In genomic region chr12:12267801-12268200, GRCh38 we compare ENCODE assay signal across 9 cellular contexts. TPM values are rescaled to one million over a fixed set of nuclear protein-coding genes. Genes with fewer than 3 reads are reported as not detected.
DNase-seq lines count a peak whose midpoint lies in the region; ATAC-seq and TF ChIP-seq lines count a peak whose summit lies in the region.
"Had no signal": no experiment of that assay in that cellular context is flagged by ENCODE, and none has a peak within 500 bp of the region (broad histone marks: within the 10 kb centered on the region; RNA-seq: fewer than 3 reads in every experiment).

No MANE protein-coding gene starts in this region.

- DNase-seq in CD4-positive, alpha-beta T cell: no peak
- DNase-seq in HT-29 (ENCODE audit: low spot score): peak; percentile 41
- DNase-seq in activated T-helper 2 cell treated with anti-CD3 and anti-CD28 coated beads, Interferon-gamma antibody, Interleukin-2, Interleukin-4, amounts not matched to agents 10 μg/mL and 5 μg/mL and 100 μg/mL, durations not matched to agents 14 hours and 24 hours and 36 hours (ENCODE audit: low spot score): no peak
- DNase-seq in islet precursor cell: peak; percentile 68
- DNase-seq in Kasumi-1 (lab: John Stamatoyannopoulos, UW): no peak
- DNase-seq in foreskin keratinocyte: no peak
- no peak for DNase-seq in GOT3 (lab: John Stamatoyannopoulos, UW)

- TF ChIP-seq CTCF in CD4-positive, alpha-beta T cell (IDR thresholded peaks at IDR 0.05): no peak
- TF ChIP-seq CTCF in foreskin keratinocyte (conservative IDR thresholded peaks at IDR 0.05): no peak

- H3K4me1 ChIP-seq in thymus (ENCODE audit: control insufficient read depth, insufficient read depth, low read length) (no peaks in the 10 kb centered on the region), foreskin keratinocyte (peaks cover 6% of the 10 kb centered on the region)

- ATAC-seq in CD4-positive, alpha-beta T cell (ENCODE audit: poor library complexity): no peak
- ATAC-seq in foreskin keratinocyte: no peak

- H3K36me3 Mint-ChIP-seq in CD4-positive, alpha-beta T cell (ENCODE audit: low read depth): peaks cover 8% of the 10 kb centered on the region
- no peaks in the 10 kb centered on the region for H3K36me3 Mint-ChIP-seq in activated T-helper 2 cell treated with anti-CD3 and anti-CD28 coated beads, Interferon-gamma antibody, Interleukin-2, Interleukin-4, amounts not matched to agents 10 μg/mL and 5 μg/mL and 100 μg/mL, durations not matched to agents 14 hours and 24 hours and 36 hours (ENCODE audit: low read depth)

- CTCF ChIA-PET in CD4-positive, alpha-beta T cell (lab: Charles Lee): no interaction called here

- H3K9me3 Mint-ChIP-seq in CD4-positive, alpha-beta T cell: no peaks in the 10 kb centered on the region
- H3K9me3 Mint-ChIP-seq in activated T-helper 2 cell treated with anti-CD3 and anti-CD28 coated beads, Interferon-gamma antibody, Interleukin-2, Interleukin-4, amounts not matched to agents 10 μg/mL and 5 μg/mL and 100 μg/mL, durations not matched to agents 14 hours and 24 hours and 36 hours: no peaks in the 10 kb centered on the region

- H3K4me3 Mint-ChIP-seq in CD4-positive, alpha-beta T cell: peak overlapping the region; percentile 91
- peak overlapping the region; percentile 76 for H3K4me3 Mint-ChIP-seq in activated T-helper 2 cell treated with anti-CD3 and anti-CD28 coated beads, Interferon-gamma antibody, Interleukin-2, Interleukin-4, amounts not matched to agents 10 μg/mL and 5 μg/mL and 100 μg/mL, durations not matched to agents 14 hours and 24 hours and 36 hours (ENCODE audit: low read depth)

- intact Hi-C loops in CD4-positive, alpha-beta T cell (cut with DNase I, micrococcal nuclease): loop anchor here in 1 of 2 experiments (5.0 kb wide), 1 partner anchor 84 kb away; the partner anchor contains the start of gene MANSC1
- intact Hi-C loops in activated T-helper 2 cell treated with anti-CD3 and anti-CD28 coated beads, Interferon-gamma antibody, Interleukin-2, Interleukin-4, amounts not matched to agents 10 μg/mL and 5 μg/mL and 100 μg/mL, durations not matched to agents 14 hours and 24 hours and 36 hours (cut with micrococcal nuclease): no loop called here

- no peaks in the 10 kb centered on the region for H3K9me3 ChIP-seq in CD4-positive, alpha-beta T cell (ENCODE audit: control insufficient read depth, low read length)
- H3K9me3 ChIP-seq in thymus (ENCODE audit: control insufficient read depth): no peaks in the 10 kb centered on the region
- H3K9me3 ChIP-seq: neutrophil had no signal

- H3K27ac ChIP-seq in CD4-positive, alpha-beta T cell (ENCODE audit: low read depth, low read length): no peak overlapping the region
- H3K27ac ChIP-seq in thymus (ENCODE audit: low read depth) (no peak overlapping the region), foreskin keratinocyte (no peak overlapping the region)
- H3K27ac ChIP-seq: neutrophil had no signal

- peak overlapping the region; percentile 77 for H3K4me3 ChIP-seq in thymus (ENCODE audit: low read length)

- H3K36me3 ChIP-seq in thymus (ENCODE audit: control insufficient read depth, insufficient read depth): no peaks in the 10 kb centered on the region
- H3K36me3 ChIP-seq: neutrophil had no signal

- H3K4me1 Mint-ChIP-seq in CD4-positive, alpha-beta T cell (ENCODE audit: low read depth): peaks cover 28% of the 10 kb centered on the region
- peaks cover 15% of the 10 kb centered on the region for H3K4me1 Mint-ChIP-seq in activated T-helper 2 cell treated with anti-CD3 and anti-CD28 coated beads, Interferon-gamma antibody, Interleukin-2, Interleukin-4, amounts not matched to agents 10 μg/mL and 5 μg/mL and 100 μg/mL, durations not matched to agents 14 hours and 24 hours and 36 hours (ENCODE audit: low read depth)

- peak overlapping the region; percentile 18 for H3K27ac Mint-ChIP-seq in CD4-positive, alpha-beta T cell
- no peak overlapping the region for H3K27ac Mint-ChIP-seq in activated T-helper 2 cell treated with anti-CD3 and anti-CD28 coated beads, Interferon-gamma antibody, Interleukin-2, Interleukin-4, amounts not matched to agents 10 μg/mL and 5 μg/mL and 100 μg/mL, durations not matched to agents 14 hours and 24 hours and 36 hours

- no peaks in the 10 kb centered on the region for H3K27me3 ChIP-seq in CD4-positive, alpha-beta T cell (ENCODE audit: control insufficient read depth, insufficient read depth, low read length)
- H3K27me3 ChIP-seq in thymus (ENCODE audit: control insufficient read depth, insufficient read depth) (peaks cover 9% of the 10 kb centered on the region), foreskin keratinocyte (no peaks in the 10 kb centered on the region)

- POLR2A ChIA-PET in CD4-positive, alpha-beta T cell (lab: Charles Lee): interaction anchor here (0.8 to 2.0 kb wide), 7 partner anchors 9 to 470 kb away, joined by 3 to 15 read pairs (median 3); partner anchors contain the start of gene BORCS5

- WGBS in thymus: 64% methylated on average over 5 of the region's 5 CpGs

- peaks cover 6% of the 10 kb centered on the region for H3K27me3 Mint-ChIP-seq in CD4-positive, alpha-beta T cell
- H3K27me3 Mint-ChIP-seq in activated T-helper 2 cell treated with anti-CD3 and anti-CD28 coated beads, Interferon-gamma antibody, Interleukin-2, Interleukin-4, amounts not matched to agents 10 μg/mL and 5 μg/mL and 100 μg/mL, durations not matched to agents 14 hours and 24 hours and 36 hours (ENCODE audit: low read depth): peaks cover 49% of the 10 kb centered on the region

RNA-seq across cellular contexts. Expression of gene LRP6, which starts 1.0 kb away (rescaled TPM):
- 1 to 10 TPM; 5.2 to 6.8 TPM for total RNA-seq in CD4-positive, alpha-beta T cell
- 28.7 and 32.2 TPM in 2 replicates for total RNA-seq in HT-29 (2014; rRNA removed; shearing (Covaris generic))
- total RNA-seq in activated T-helper 2 cell treated with anti-CD3 and anti-CD28 coated beads, Interferon-gamma antibody, Interleukin-2, Interleukin-4, amounts not matched to agents 10 μg/mL and 5 μg/mL and 100 μg/mL, durations not matched to agents 14 hours and 24 hours and 36 hours: 0.55 and 1.5 TPM in 2 replicates
- polyA plus RNA-seq in thymus: 3.3 TPM
- total RNA-seq in foreskin keratinocyte: 14.4 and 14.8 TPM in 2 replicates
- polyA plus RNA-seq in foreskin keratinocyte: 2.6 TPM in 2 replicates

Comparison
In these comparisons a context has a peak if more than half of its experiments do, and no peak if none do; other contexts are left out.
1. DNase-seq: peak in HT-29 (single experiment) and islet precursor cell (single experiment); none in CD4-positive, alpha-beta T cell (0 of 10), activated T-helper 2 cell treated with anti-CD3 and anti-CD28 coated beads, Interferon-gamma antibody, Interleukin-2, Interleukin-4, amounts not matched to agents 10 μg/mL and 5 μg/mL and 100 μg/mL, durations not matched to agents 14 hours and 24 hours and 36 hours (single experiment), Kasumi-1 (0 of 2), foreskin keratinocyte (0 of 2) and GOT3 (single experiment).